In genomic region chr11:102561636-102562035, GRCh38 we compare ENCODE assay signal across 19 cellular contexts. TPM values are rescaled to one million over a fixed set of nuclear protein-coding genes. Genes with fewer than 3 reads are reported as not detected.
A peak's percentile ranks its signal among the peaks of the same experiment; 100 is the strongest.
DNase-seq lines count a peak whose midpoint lies in the region; ATAC-seq and TF ChIP-seq lines count a peak whose summit lies in the region.
"Had no signal": no experiment of that assay in that cellular context is flagged by ENCODE, and none has a peak within 500 bp of the region (broad histone marks: within the 10 kb centered on the region; RNA-seq: fewer than 3 reads in every experiment).

No MANE protein-coding gene starts in this region.

- no peaks in the 10 kb centered on the region for H3K27me3 Mint-ChIP-seq in CD8-positive, alpha-beta memory T cell

- peaks cover 39% of the 10 kb centered on the region for H3K4me1 ChIP-seq in CD8-positive, alpha-beta memory T cell (ENCODE audit: insufficient read depth, low read length)
- peaks cover 44% of the 10 kb centered on the region for H3K4me1 ChIP-seq in OCI-LY7 (ENCODE audit: insufficient read depth, low read length, poor library complexity, severe bottlenecking)
- H3K4me1 ChIP-seq in mammary epithelial cell (ENCODE audit: insufficient read depth, low read length), result peaks cover 37% of the 10 kb centered on the region
- H3K4me1 ChIP-seq in smooth muscle cell (ENCODE audit: low read depth), result no peaks in the 10 kb centered on the region

- peaks cover 0 to 5% (median 0%) of the 10 kb centered on the region in 5 donors for H3K9me3 Mint-ChIP-seq in CD8-positive, alpha-beta memory T cell

- H2AFZ ChIP-seq in OCI-LY7 (ENCODE audit: low read length) (peak overlapping the region; percentile 94), mammary epithelial cell (ENCODE audit: low read depth, low read length) (no peak overlapping the region), smooth muscle cell (ENCODE audit: low read depth) (no peak overlapping the region)

- no peak overlapping the region for H3K27ac ChIP-seq in CD8-positive, alpha-beta memory T cell (ENCODE audit: low read depth, low read length)
- H3K27ac ChIP-seq in OCI-LY7 (ENCODE audit: low read depth, low read length, poor library complexity, severe bottlenecking), result peak overlapping the region; percentile 88
- H3K27ac ChIP-seq in mammary epithelial cell (ENCODE audit: insufficient read depth, low read depth, low read length), result peak overlapping the region; percentile 91
- H3K27ac ChIP-seq in smooth muscle cell (ENCODE audit: low read depth), result no peak overlapping the region
- H3K27ac ChIP-seq: C4-2B had no signal

- no peaks in the 10 kb centered on the region for H3K9me3 ChIP-seq in CD8-positive, alpha-beta memory T cell (ENCODE audit: low read length)
- H3K9me3 ChIP-seq in OCI-LY7 (ENCODE audit: low read length) (peaks cover 27% of the 10 kb centered on the region; the same call in 1 of the 2 replicates), mammary epithelial cell (replicated peaks; ENCODE audit: insufficient read depth, low read length) (peaks cover 3% of the 10 kb centered on the region), smooth muscle cell (replicated peaks; ENCODE audit: low read depth) (no peaks in the 10 kb centered on the region)
- H3K9me3 ChIP-seq: gastrocnemius medialis had no signal

- POLR2A ChIA-PET in CD8-positive, alpha-beta memory T cell (lab: Charles Lee), result no interaction called here
- POLR2A ChIA-PET in OCI-LY7 (lab: Charles Lee), result interaction anchor here (0.7 to 1.5 kb wide), 2 partner anchors 26 to 169 kb away, joined by 3 read pairs; no protein-coding TSS in a partner anchor

- intact Hi-C loops in OCI-LY7 (cut with micrococcal nuclease; ENCODE audit: unreplicated experiment), result no loop called here
- intact Hi-C loops in mammary epithelial cell (cut with micrococcal nuclease), result no loop called here

- no peaks in the 10 kb centered on the region for H4K20me1 ChIP-seq in OCI-LY7 (ENCODE audit: insufficient read depth, low read length)
- no peaks in the 10 kb centered on the region for H4K20me1 ChIP-seq in mammary epithelial cell (ENCODE audit: insufficient read depth, low read length)
- no peaks in the 10 kb centered on the region for H4K20me1 ChIP-seq in smooth muscle cell (ENCODE audit: low read depth)

- TF ChIP-seq CTCF in OCI-LY7 (conservative IDR thresholded peaks at IDR 0.05; ENCODE audit: low read length) (no peak), mammary epithelial cell (conservative IDR thresholded peaks at IDR 0.05 in 1 of 2, IDR thresholded peaks at IDR 0.05 in 1 of 2; ENCODE audit: extremely low read depth in 1 of 2, insufficient read depth in 1 of 2, low read depth in 1 of 2, low read length in 2 of 2) (no peak), smooth muscle cell (IDR thresholded peaks at IDR 0.05; ENCODE audit: borderline replicate concordance, insufficient read depth, poor library complexity, severe bottlenecking) (no peak)

- no peaks in the 10 kb centered on the region for H3K9me2 ChIP-seq in OCI-LY7 (ENCODE audit: insufficient read depth, low read length)

- dilution Hi-C loops in mammary epithelial cell (cut with HindIII; ENCODE audit: low sequenced_read_pairs), result no loop called here

- peaks cover 0 to 8% (median 0%) of the 10 kb centered on the region in 3 donors for H3K36me3 Mint-ChIP-seq in CD8-positive, alpha-beta memory T cell

- peaks cover 45 to 54% (median 54%) of the 10 kb centered on the region in 3 donors for H3K4me1 Mint-ChIP-seq in CD8-positive, alpha-beta memory T cell

- peak overlapping the region; percentile 26 to 80 (median 59) for H3K4me3 Mint-ChIP-seq in CD8-positive, alpha-beta memory T cell

- no peaks in the 10 kb centered on the region for H3K36me3 ChIP-seq in CD8-positive, alpha-beta memory T cell (ENCODE audit: insufficient read depth, low read length)
- peaks cover 12% of the 10 kb centered on the region for H3K36me3 ChIP-seq in OCI-LY7 (ENCODE audit: insufficient read depth, low read length)
- no peaks in the 10 kb centered on the region for H3K36me3 ChIP-seq in mammary epithelial cell (ENCODE audit: insufficient read depth, low read length)
- no peaks in the 10 kb centered on the region for H3K36me3 ChIP-seq in smooth muscle cell (ENCODE audit: low read depth)
- H3K36me3 ChIP-seq: gastrocnemius medialis had no signal

- no TSS peak for BruUV-seq in OCI-LY7 (replicated peaks; lab: Mats Ljungman, UMichigan)
- BruUV-seq in mammary epithelial cell (replicated peaks; lab: Mats Ljungman, UMichigan), result no TSS peak

- H3K27me3 ChIP-seq in CD8-positive, alpha-beta memory T cell (ENCODE audit: insufficient read depth, low read length, poor library complexity, severe bottlenecking), result no peaks in the 10 kb centered on the region
- no peaks in the 10 kb centered on the region for H3K27me3 ChIP-seq in mammary epithelial cell (ENCODE audit: insufficient read depth, low read length)
- H3K27me3 ChIP-seq in smooth muscle cell (ENCODE audit: low read depth), result no peaks in the 10 kb centered on the region
- H3K27me3 ChIP-seq: gastrocnemius medialis had no signal

- peak overlapping the region in 5 of 8 donors; percentile 6 to 80 (median 38) for H3K27ac Mint-ChIP-seq in CD8-positive, alpha-beta memory T cell

- H3K79me2 ChIP-seq in OCI-LY7 (ENCODE audit: insufficient read depth, low read depth, low read length), result no peaks in the 10 kb centered on the region
- no peaks in the 10 kb centered on the region for H3K79me2 ChIP-seq in mammary epithelial cell (ENCODE audit: insufficient read depth, low read length)
- no peaks in the 10 kb centered on the region for H3K79me2 ChIP-seq in smooth muscle cell (ENCODE audit: low read depth)

- in situ Hi-C loops in mammary epithelial cell (cut with MboI; ENCODE audit: low sequenced_read_pairs in 2 of 2), result no loop called here

- H3K4me2 ChIP-seq in OCI-LY7 (ENCODE audit: low read length) (peak overlapping the region; percentile 82), mammary epithelial cell (ENCODE audit: insufficient read depth, low read depth, low read length) (no peak overlapping the region), smooth muscle cell (peak overlapping the region; percentile 81)

- no peak for DNase-seq in CD8-positive, alpha-beta memory T cell
- DNase-seq in OCI-LY7 (ENCODE audit: low spot score) (no peak), mammary epithelial cell (no peak), smooth muscle cell (lab: John Stamatoyannopoulos, UW; ENCODE audit: unreplicated experiment) (no peak), NCI-H1417 (lab: John Stamatoyannopoulos, UW) (no peak), NCI-H2107 treated with DMSO at 0.1 percent for 48 hours (lab: John Stamatoyannopoulos, UW; ENCODE audit: unreplicated experiment) (no peak), RKO (ENCODE audit: low spot score) (no peak)
- DNase-seq: activated CD4-positive, alpha-beta T cell treated with anti-CD3 and anti-CD28 coated beads for 48 hours; activated gamma-delta T cell; gastrocnemius medialis; GOT3; IMR-90; midbrain; NCI-H1436; NCI-H345; posterior cingulate gyrus had no signal

- H3F3A ChIP-seq in smooth muscle cell (ENCODE audit: low read depth), result peaks cover 3% of the 10 kb centered on the region

- no peak for ATAC-seq in HG03354 (IDR thresholded peaks at IDR 0.05; ENCODE audit: poor library complexity, severe bottlenecking, unreplicated experiment)
- ATAC-seq: gastrocnemius medialis had no signal

- H3K4me3 ChIP-seq in CD8-positive, alpha-beta memory T cell (ENCODE audit: low read length), result no peak overlapping the region
- no peak overlapping the region for H3K4me3 ChIP-seq in OCI-LY7 (ENCODE audit: low read depth, low read length, poor library complexity, severe bottlenecking)
- no peak overlapping the region for H3K4me3 ChIP-seq in mammary epithelial cell (replicated peaks in 1 of 3; ENCODE audit: insufficient read depth in 1 of 3, low read depth in 2 of 3, low read length in 3 of 3)
- no peak overlapping the region for H3K4me3 ChIP-seq in smooth muscle cell
- H3K4me3 ChIP-seq: gastrocnemius medialis had no signal

- CTCF ChIA-PET in CD8-positive, alpha-beta memory T cell (lab: Charles Lee), result no interaction called here
- CTCF ChIA-PET in OCI-LY7 (lab: Charles Lee; ENCODE audit: unreplicated experiment) (no interaction called here), mammary epithelial cell (lab: Charles Lee; ENCODE audit: low non-redundant PET) (no interaction called here)

- H3K9ac ChIP-seq in mammary epithelial cell (ENCODE audit: insufficient read depth, low read length) (no peak overlapping the region), smooth muscle cell (ENCODE audit: low read depth) (no peak overlapping the region)

RNA-seq across cellular contexts. Expression of gene MMP7, which starts 31.1 kb away (rescaled TPM):
- not detected for total RNA-seq in CD8-positive, alpha-beta memory T cell
- not detected for polyA plus RNA-seq in CD8-positive, alpha-beta memory T cell
- not detected in 2 replicates for total RNA-seq in OCI-LY7 (2014; rRNA removed; shearing (Covaris generic))
- not detected in 2 replicates for total RNA-seq in OCI-LY7 (2022)
- total RNA-seq in mammary epithelial cell, result 10 to 100 TPM in 1 of 2 donors, not detected in 1; 13.8 TPM
- polyA plus RNA-seq in mammary epithelial cell, result 3.6 TPM
- polyA minus RNA-seq in mammary epithelial cell, result not detected
- total RNA-seq in smooth muscle cell, result 8.0 and 12.6 TPM in 2 replicates
- polyA plus RNA-seq in smooth muscle cell, result 4.3 and 16.4 TPM in 2 replicates
- total RNA-seq: bronchial epithelial cell, gastrocnemius medialis, IMR-90 had no signal
- polyA plus RNA-seq: IMR-90 had no signal

Comparison
In these comparisons a context has a peak if more than half of its experiments do, and no peak if none do; other contexts are left out.
1. H3K27ac ChIP-seq: peak in OCI-LY7 (single experiment) and mammary epithelial cell (single experiment); none in CD8-positive, alpha-beta memory T cell (single experiment) and smooth muscle cell (single experiment).